In the genomic region with DNA sequence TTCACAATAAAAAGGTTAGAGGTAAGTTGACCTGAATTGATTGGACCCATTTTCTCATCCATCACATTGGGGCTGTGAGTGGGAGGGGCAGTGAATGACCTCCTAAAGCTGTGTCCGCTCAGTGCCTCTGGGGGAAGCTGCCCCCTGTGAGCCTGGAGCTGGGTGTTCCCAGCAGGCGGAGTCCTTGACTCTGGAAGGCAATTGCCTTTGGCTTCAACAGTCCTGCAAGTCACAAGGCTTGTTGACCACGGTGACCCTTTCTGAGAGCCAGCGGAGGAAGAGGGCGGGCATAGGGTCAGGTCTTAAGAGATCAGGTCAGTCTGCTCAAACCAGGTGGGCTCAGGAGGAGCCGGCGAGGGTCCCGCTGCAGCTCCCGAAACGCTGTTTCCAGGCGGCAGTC, we compare ENCODE assay signal across 15 cellular contexts. TPM values are rescaled to one million over a fixed set of nuclear protein-coding genes. Genes with fewer than 3 reads are reported as not detected.
DNase-seq lines count a peak whose midpoint lies in the region; ATAC-seq and TF ChIP-seq lines count a peak whose summit lies in the region.
"Had no signal": no experiment of that assay in that cellular context is flagged by ENCODE, and none has a peak within 500 bp of the region (broad histone marks: within the 10 kb centered on the region; RNA-seq: fewer than 3 reads in every experiment).

No MANE protein-coding gene starts in this region.

- H3K4me1 Mint-ChIP-seq in chondrocyte (ENCODE audit: low read depth) (peaks cover 23% of the 10 kb centered on the region), progenitor cell of endocrine pancreas (ENCODE audit: low read depth) (peaks cover 4% of the 10 kb centered on the region)
- peaks cover 0 to 2% (median 0%) of the 10 kb centered on the region in 4 donors for H3K4me1 Mint-ChIP-seq in CD4-positive, alpha-beta memory T cell

- no CpG with 5 or more reads among the region's 11 CpGs for WGBS in mesendoderm (ENCODE audit: extremely low coverage, insufficient coverage, low lambda C conversion rate)

- H3K36me3 ChIP-seq in right atrium auricular region = no peaks in the 10 kb centered on the region
- no peaks in the 10 kb centered on the region for H3K36me3 ChIP-seq in mesendoderm (ENCODE audit: control insufficient read depth, insufficient read depth, low read length)
- no peaks in the 10 kb centered on the region for H3K36me3 ChIP-seq in subcutaneous abdominal adipose tissue (ENCODE audit: control insufficient read depth in 5 of 5, insufficient read depth in 5 of 5, low read length in 5 of 5)
- no peaks in the 10 kb centered on the region for H3K36me3 ChIP-seq in CD4-positive, alpha-beta memory T cell (ENCODE audit: insufficient read depth, low read length)
- H3K36me3 ChIP-seq: HAP-1, SJCRH30 had no signal

- H3K18ac ChIP-seq in mesendoderm (ENCODE audit: low read length) = no peak overlapping the region

- H3K56ac ChIP-seq in mesendoderm (ENCODE audit: low read length) = peak overlapping the region; percentile 12

- peaks cover 0 to 19% of the 10 kb centered on the region in 2 donors for H3K4me1 ChIP-seq in right atrium auricular region
- peaks cover 4% of the 10 kb centered on the region for H3K4me1 ChIP-seq in mesendoderm (ENCODE audit: control insufficient read depth, low read depth, low read length)
- H3K4me1 ChIP-seq in subcutaneous abdominal adipose tissue (ENCODE audit: control insufficient read depth in 5 of 5, insufficient read depth in 5 of 5, low read length in 5 of 5) = peaks cover 9 to 74% (median 57%) of the 10 kb centered on the region in 5 donors
- no peaks in the 10 kb centered on the region for H3K4me1 ChIP-seq in CD4-positive, alpha-beta memory T cell (ENCODE audit: insufficient read depth, low read length)
- H3K4me1 ChIP-seq: HAP-1, SJCRH30 had no signal

- no peak overlapping the region for H4K8ac ChIP-seq in mesendoderm (ENCODE audit: low read depth, low read length)

- H3K79me2 ChIP-seq in mesendoderm (ENCODE audit: control insufficient read depth, insufficient read depth, low read length) = no peaks in the 10 kb centered on the region

- no peaks in the 10 kb centered on the region for H3K79me1 ChIP-seq in mesendoderm (ENCODE audit: low read length)

- intact Hi-C loops in left ventricle myocardium superior (cut with micrococcal nuclease) = no loop called here
- intact Hi-C loops in CD4-positive, alpha-beta memory T cell (cut with micrococcal nuclease) = no loop called here

- POLR2A ChIA-PET in CD4-positive, alpha-beta memory T cell (lab: Charles Lee; ENCODE audit: partially characterized antibody) = no interaction called here

- H3K9ac ChIP-seq in mesendoderm (ENCODE audit: low read length) = no peak overlapping the region
- peak overlapping the region in 2 of 5 donors; percentile 27 to 62 for H3K9ac ChIP-seq in subcutaneous abdominal adipose tissue (ENCODE audit: low read length in 5 of 5)

- H3K27ac ChIP-seq in right atrium auricular region = no peak overlapping the region
- H3K27ac ChIP-seq in mesendoderm (ENCODE audit: low read depth, low read length) = no peak overlapping the region
- peak overlapping the region; percentile 88 for H3K27ac ChIP-seq in subcutaneous abdominal adipose tissue (ENCODE audit: low read depth, low read length)
- no peak overlapping the region for H3K27ac ChIP-seq in CD4-positive, alpha-beta memory T cell (ENCODE audit: low read depth, low read length)
- H3K27ac ChIP-seq: SJCRH30 had no signal

- H3K23ac ChIP-seq in mesendoderm (ENCODE audit: low read length) = no peak overlapping the region

- H3K9me3 Mint-ChIP-seq in chondrocyte (ENCODE audit: low read depth) (no peaks in the 10 kb centered on the region), progenitor cell of endocrine pancreas (ENCODE audit: low read depth) (no peaks in the 10 kb centered on the region)
- H3K9me3 Mint-ChIP-seq in CD4-positive, alpha-beta memory T cell = peaks cover 0 to 4% (median 0%) of the 10 kb centered on the region in 8 donors
- H3K9me3 Mint-ChIP-seq: CD4-positive, alpha-beta T cell had no signal

- no peak overlapping the region for H2BK120ac ChIP-seq in mesendoderm (ENCODE audit: low read depth, low read length)

- peak; percentile 47 for ATAC-seq in left ventricle myocardium superior

- H3K27me3 ChIP-seq in right atrium auricular region = no peaks in the 10 kb centered on the region
- peaks cover 11% of the 10 kb centered on the region for H3K27me3 ChIP-seq in mesendoderm (ENCODE audit: insufficient read depth, low read length, poor library complexity)
- peaks cover 0 to 23% (median 12%) of the 10 kb centered on the region in 5 donors for H3K27me3 ChIP-seq in subcutaneous abdominal adipose tissue (ENCODE audit: control insufficient read depth in 5 of 5, insufficient read depth in 4 of 5, low read length in 5 of 5)
- no peaks in the 10 kb centered on the region for H3K27me3 ChIP-seq in CD4-positive, alpha-beta memory T cell (ENCODE audit: insufficient read depth, low read length)
- H3K27me3 ChIP-seq: SJCRH30 had no signal

- H3K9me3 ChIP-seq in right atrium auricular region (no peaks in the 10 kb centered on the region), subcutaneous abdominal adipose tissue (ENCODE audit: control insufficient read depth in 5 of 5, low read length in 5 of 5) (no peaks in the 10 kb centered on the region)
- H3K9me3 ChIP-seq in CD4-positive, alpha-beta memory T cell (ENCODE audit: control insufficient read depth in 1 of 2, low read length in 2 of 2) = no peaks in the 10 kb centered on the region
- H3K9me3 ChIP-seq: HAP-1, SJCRH30 had no signal

- H3K4me3 ChIP-seq in right atrium auricular region = no peak overlapping the region
- no peak overlapping the region for H3K4me3 ChIP-seq in mesendoderm (ENCODE audit: low read length)
- peak overlapping the region in 4 of 5 donors; percentile 54 to 92 (median 72) for H3K4me3 ChIP-seq in subcutaneous abdominal adipose tissue (ENCODE audit: low read depth in 1 of 5, low read length in 5 of 5)
- H3K4me3 ChIP-seq in CD4-positive, alpha-beta memory T cell (ENCODE audit: low read length in 2 of 2) = no peak overlapping the region
- H3K4me3 ChIP-seq: HAP-1, SJCRH30 had no signal

- no peak overlapping the region for H2BK15ac ChIP-seq in mesendoderm (replicated peaks; ENCODE audit: low read depth)

- H3K4me2 ChIP-seq in mesendoderm (ENCODE audit: low read length) = no peak overlapping the region

- DNase-seq in left ventricle myocardium superior = no peak
- DNase-seq in right atrium auricular region (ENCODE audit: low spot score) = no peak
- no peak for DNase-seq in chondrocyte (ENCODE audit: low spot score)
- DNase-seq in mesendoderm = peak; percentile 18
- DNase-seq in CD4-positive, alpha-beta memory T cell = no peak
- no peak for DNase-seq in NCI-H526 (lab: John Stamatoyannopoulos, UW)
- DNase-seq in progenitor cell of endocrine pancreas (ENCODE audit: low spot score, unreplicated experiment) = no peak
- DNase-seq: CD4-positive, alpha-beta T cell; IMR-90; NCI-H1417 treated with DMSO at 0.1 percent for 48 hours; SJCRH30 had no signal

- H3K36me3 Mint-ChIP-seq in chondrocyte (ENCODE audit: low read depth) (no peaks in the 10 kb centered on the region), progenitor cell of endocrine pancreas (ENCODE audit: insufficient read depth) (no peaks in the 10 kb centered on the region)
- no peaks in the 10 kb centered on the region for H3K36me3 Mint-ChIP-seq in CD4-positive, alpha-beta memory T cell

- peaks cover 23% of the 10 kb centered on the region for H3K27me3 Mint-ChIP-seq in chondrocyte (ENCODE audit: low read depth)
- H3K27me3 Mint-ChIP-seq in CD4-positive, alpha-beta memory T cell = peaks cover 17 to 47% of the 10 kb centered on the region in 2 donors
- peaks cover 89% of the 10 kb centered on the region for H3K27me3 Mint-ChIP-seq in progenitor cell of endocrine pancreas

- no peak overlapping the region for H4K5ac ChIP-seq in mesendoderm (ENCODE audit: low read length)

- H3K4me3 Mint-ChIP-seq in chondrocyte (ENCODE audit: unreplicated experiment) = peak overlapping the region; percentile 2
- H3K4me3 Mint-ChIP-seq in CD4-positive, alpha-beta memory T cell = no peak overlapping the region
- no peak overlapping the region for H3K4me3 Mint-ChIP-seq in progenitor cell of endocrine pancreas (ENCODE audit: low read depth)
- H3K4me3 Mint-ChIP-seq: CD4-positive, alpha-beta T cell had no signal

- H3K27ac Mint-ChIP-seq in chondrocyte (ENCODE audit: unreplicated experiment) = no peak overlapping the region
- no peak overlapping the region for H3K27ac Mint-ChIP-seq in CD4-positive, alpha-beta memory T cell
- no peak overlapping the region for H3K27ac Mint-ChIP-seq in progenitor cell of endocrine pancreas
- H3K27ac Mint-ChIP-seq: CD4-positive, alpha-beta T cell had no signal

- no peak overlapping the region for H3K4ac ChIP-seq in mesendoderm (ENCODE audit: low read depth, low read length)

- TF ChIP-seq CTCF in right atrium auricular region (IDR thresholded peaks at IDR 0.05) (no peak), chondrocyte (IDR thresholded peaks at IDR 0.05) (no peak), progenitor cell of endocrine pancreas (IDR thresholded peaks at IDR 0.05; ENCODE audit: unreplicated experiment) (no peak)

- no peak overlapping the region for H2AK5ac ChIP-seq in mesendoderm (ENCODE audit: low read length)

- no peak overlapping the region for H2BK5ac ChIP-seq in mesendoderm (ENCODE audit: low read length)

- CTCF ChIA-PET in CD4-positive, alpha-beta memory T cell (lab: Charles Lee; ENCODE audit: partially characterized antibody) = no interaction called here

RNA-seq across cellular contexts. Expression of gene CIDEA, which starts 1.1 kb away (rescaled TPM):
- total RNA-seq in left ventricle myocardium superior (0.52 TPM), right atrium auricular region (1 to 10 TPM in 1 of 2 donors, under 1 TPM in 1; 0.82 to 3.9 TPM), chondrocyte (not detected in 3 replicates), progenitor cell of endocrine pancreas (not detected in 2 replicates)
- 0.46 TPM for polyA plus RNA-seq in mesendoderm (2013, experiment 1 of 2)
- 0.42 TPM for polyA plus RNA-seq in mesendoderm (2013, experiment 2 of 2)
- total RNA-seq in CD4-positive, alpha-beta memory T cell = not detected
- not detected for polyA plus RNA-seq in CD4-positive, alpha-beta memory T cell
- total RNA-seq: CD4-positive, alpha-beta T cell; Daoy; IMR-90; RPMI7951; SJCRH30 had no signal
- polyA plus RNA-seq: IMR-90 had no signal

RNA-seq across cellular contexts. Expression of gene TUBB6, which starts 55.0 kb away (rescaled TPM):
- 82.0 TPM for total RNA-seq in left ventricle myocardium superior
- total RNA-seq in right atrium auricular region = 100 to 1,000 TPM; 158 to 337 TPM
- total RNA-seq in chondrocyte = 196 to 204 TPM (median 198 TPM) in 3 replicates
- 142 TPM for polyA plus RNA-seq in mesendoderm (2013, experiment 1 of 2)
- 147 TPM for polyA plus RNA-seq in mesendoderm (2013, experiment 2 of 2)
- total RNA-seq in CD4-positive, alpha-beta memory T cell = 1 to 10 TPM in 1 of 2 experiments, under 1 TPM in 1; 0.96 to 1.9 TPM
- 1 to 10 TPM; 1.3 to 3.2 TPM for polyA plus RNA-seq in CD4-positive, alpha-beta memory T cell
- total RNA-seq in progenitor cell of endocrine pancreas = 7.2 and 10.7 TPM in 2 replicates

Comparison
In these comparisons a context has a peak if more than half of its experiments do, and no peak if none do; other contexts are left out.
1. H3K4me3 ChIP-seq: peak in subcutaneous abdominal adipose tissue (4 of 5); none in right atrium auricular region (0 of 2), mesendoderm (single experiment) and CD4-positive, alpha-beta memory T cell (0 of 2).